Comparison of ENCODE assay signal across 30 cellular contexts in genomic region chr6:1561355-1561754, GRCh38. TPM values are rescaled to one million over a fixed set of nuclear protein-coding genes. Genes with fewer than 3 reads are reported as not detected.
"Had no signal": no experiment of that assay in that cellular context is flagged by ENCODE, and none has a peak within 500 bp of the region (broad histone marks: within the 10 kb centered on the region; RNA-seq: fewer than 3 reads in every experiment).

No MANE protein-coding gene starts in this region.

- H3K27ac ChIP-seq: neutrophil, ovary, parathyroid adenoma, psoas muscle, skin epidermis, stomach, thoracic aorta, thyroid gland, tibial nerve, upper lobe of right lung, uterus had no signal

- H3K9me3 ChIP-seq: neutrophil, ovary, psoas muscle, stomach, thoracic aorta, thyroid gland, tibial nerve, upper lobe of right lung, uterus had no signal

- H3K36me3 Mint-ChIP-seq: naive B cell; naive thymus-derived CD8-positive, alpha-beta T cell; natural killer cell treated with Interleukin-12 subunit alpha and Interleukin-12 subunit beta and Interleukin-15 and Interleukin-18, amount 100 ng/mL, for 72 hours; stimulated activated effector memory CD8-positive, alpha-beta T cell treated with anti-CD3 and anti-CD28 coated beads, Interleukin-12 subunit alpha, Interleukin-12 subunit beta, amount 100 ng/mL, for 72 hours; stimulated activated naive B cell treated with anti-CD40 and anti-IgM and Interleukin-4, amounts not matched to agents 10 μg/mL and 1 μg/mL and 100 μg/mL, for 72 hours; type B pancreatic cell had no signal

- H3K4me1 ChIP-seq: parathyroid adenoma, psoas muscle, stomach, thyroid gland, tibial nerve, upper lobe of right lung, uterus had no signal

- DNase-seq: naive B cell; naive thymus-derived CD8-positive, alpha-beta T cell; nephron progenitor cell; nucleus accumbens; ovary; psoas muscle; right cardiac atrium; stimulated activated CD4-positive, alpha-beta T cell treated with anti-CD3 and anti-CD28 coated beads, Interleukin-15, amount 100 ng/mL, for 24 hours; stimulated activated CD4-positive, alpha-beta T cell treated with anti-CD3 and anti-CD28 coated beads, Interleukin-2, amount 100 ng/mL, for 24 hours; stimulated activated CD4-positive, alpha-beta T cell treated with anti-CD3 and anti-CD28 coated beads, Interleukin-2, amount 100 ng/mL, for 48 hours; stimulated activated CD4-positive, alpha-beta T cell treated with anti-CD3 and anti-CD28 coated beads, Interleukin-4, amount 100 ng/mL, for 24 hours; stimulated activated naive B cell treated with anti-CD40 and anti-IgM and Interleukin-4, amounts not matched to agents 10 μg/mL and 1 μg/mL and 100 μg/mL, for 72 hours; stimulated activated naive CD4-positive, alpha-beta T cell treated with Interleukin-2 at 50 U/mL for 16 hours; stomach; thyroid gland; upper lobe of right lung; uterus had no signal

- H3K36me3 ChIP-seq: neutrophil, ovary, stomach, thoracic aorta, thyroid gland, tibial nerve, upper lobe of right lung, uterus had no signal

- ATAC-seq: naive thymus-derived CD8-positive, alpha-beta T cell; natural killer cell treated with Interleukin-12 subunit alpha and Interleukin-12 subunit beta and Interleukin-15 and Interleukin-18, amount 100 ng/mL, for 72 hours; psoas muscle; right cardiac atrium; sciatic nerve; stimulated activated effector memory CD8-positive, alpha-beta T cell treated with anti-CD3 and anti-CD28 coated beads, Interleukin-12 subunit alpha, Interleukin-12 subunit beta, amount 100 ng/mL, for 72 hours; stimulated activated naive B cell treated with anti-CD40 and anti-IgM and Interleukin-4, amounts not matched to agents 10 μg/mL and 1 μg/mL and 100 μg/mL, for 72 hours; upper lobe of right lung had no signal

- H2AFZ ChIP-seq: parathyroid adenoma had no signal

- H3K4me3 Mint-ChIP-seq: naive thymus-derived CD8-positive, alpha-beta T cell; natural killer cell treated with Interleukin-12 subunit alpha and Interleukin-12 subunit beta and Interleukin-15 and Interleukin-18, amount 100 ng/mL, for 72 hours; nephron progenitor cell; neural crest cell; stimulated activated effector memory CD8-positive, alpha-beta T cell treated with anti-CD3 and anti-CD28 coated beads, Interleukin-12 subunit alpha, Interleukin-12 subunit beta, amount 100 ng/mL, for 72 hours; stimulated activated naive B cell treated with anti-CD40 and anti-IgM and Interleukin-4, amounts not matched to agents 10 μg/mL and 1 μg/mL and 100 μg/mL, for 72 hours; stimulated activated naive CD8-positive, alpha-beta T cell treated with anti-CD3 and anti-CD28 coated beads, Interleukin-15, Interleukin-2, amounts not matched to agents 100 ng/mL and 50 ng/mL, for 24 hours; type B pancreatic cell had no signal

- H3K27ac Mint-ChIP-seq: naive B cell; naive thymus-derived CD8-positive, alpha-beta T cell; natural killer cell treated with Interleukin-12 subunit alpha and Interleukin-12 subunit beta and Interleukin-15 and Interleukin-18, amount 100 ng/mL, for 72 hours; nephron progenitor cell; progenitor cell of endocrine pancreas; stimulated activated effector memory CD8-positive, alpha-beta T cell treated with anti-CD3 and anti-CD28 coated beads, Interleukin-12 subunit alpha, Interleukin-12 subunit beta, amount 100 ng/mL, for 72 hours; stimulated activated naive B cell treated with anti-CD40 and anti-IgM and Interleukin-4, amounts not matched to agents 10 μg/mL and 1 μg/mL and 100 μg/mL, for 72 hours; stimulated activated naive CD8-positive, alpha-beta T cell treated with anti-CD3 and anti-CD28 coated beads, Interleukin-15, Interleukin-2, amounts not matched to agents 100 ng/mL and 50 ng/mL, for 24 hours; type B pancreatic cell had no signal

- H3K79me2 ChIP-seq: parathyroid adenoma had no signal

- H3K27me3 ChIP-seq: ovary, thyroid gland, tibial nerve, upper lobe of right lung, uterus had no signal

- H3K9ac ChIP-seq: parathyroid adenoma had no signal

- H3K4me1 Mint-ChIP-seq: naive B cell; neural crest cell; stimulated activated effector memory CD8-positive, alpha-beta T cell treated with anti-CD3 and anti-CD28 coated beads, Interleukin-12 subunit alpha, Interleukin-12 subunit beta, amount 100 ng/mL, for 72 hours; stimulated activated naive B cell treated with anti-CD40 and anti-IgM and Interleukin-4, amounts not matched to agents 10 μg/mL and 1 μg/mL and 100 μg/mL, for 72 hours had no signal

- H3K4me3 ChIP-seq: ovary, psoas muscle, skin epidermis, smooth muscle cell, stomach, thoracic aorta, thyroid gland, tibial nerve, upper lobe of right lung, uterus had no signal

- H3K9me3 Mint-ChIP-seq: stimulated activated naive B cell treated with anti-CD40 and anti-IgM and Interleukin-4, amounts not matched to agents 10 μg/mL and 1 μg/mL and 100 μg/mL, for 72 hours; stimulated activated naive CD8-positive, alpha-beta T cell treated with anti-CD3 and anti-CD28 coated beads, Interleukin-15, Interleukin-2, amounts not matched to agents 100 ng/mL and 50 ng/mL, for 24 hours; type B pancreatic cell had no signal

- H3K4me2 ChIP-seq: smooth muscle cell had no signal

RNA-seq across cellular contexts. Expression of gene FOXC1, which starts 48.4 kb away (rescaled TPM):
- total RNA-seq: naive thymus-derived CD8-positive, alpha-beta T cell had no signal
- polyA plus RNA-seq: naive thymus-derived CD8-positive, alpha-beta T cell had no signal
